20 cellular contexts compared by ENCODE assay signal in genomic region chr5:8340261-8340660, GRCh38.
A peak's percentile ranks its signal among the peaks of the same experiment; 100 is the strongest.
DNase-seq lines count a peak whose midpoint lies in the region; ATAC-seq lines count a peak whose summit lies in the region.
"Had no signal": no experiment of that assay in that cellular context is flagged by ENCODE, and none has a peak within 500 bp of the region (broad histone marks: within the 10 kb centered on the region; RNA-seq: fewer than 3 reads in every experiment).

No MANE protein-coding gene starts in this region.

- no peaks in the 10 kb centered on the region for H3K9me2 ChIP-seq in GM23248 (ENCODE audit: insufficient read depth)

- H3K27me3 ChIP-seq in GM23248 (replicated peaks; ENCODE audit: insufficient read depth), result no peaks in the 10 kb centered on the region

- DNase-seq in GM23248 (no peak), NCI-H69 (lab: John Stamatoyannopoulos, UW) (peak; percentile 32), globus pallidus (ENCODE audit: low spot score) (peak; percentile 34), substantia nigra (lab: John Stamatoyannopoulos, UW) (peak in 1 of 49 donors; percentile 6), T-helper 17 cell (no peak), immature natural killer cell (no peak)
- DNase-seq: activated B cell treated with CpG ODN at 0.5 μM for 24 hours; activated CD4-positive, alpha-beta T cell treated with anti-CD3 and anti-CD28 coated beads, Interleukin-2, amount 50 U/mL, for 48 hours; activated CD8-positive, alpha-beta memory T cell treated with anti-CD3 and anti-CD28 coated beads, Interleukin-2, amount 50 U/mL, for 48 hours; DMS79; glutamatergic neuron; GOT3; kidney; NCI-H1048; T-helper 9 cell had no signal

- no peak for ATAC-seq in T-helper 17 cell
- no peak for ATAC-seq in GM21619 (IDR thresholded peaks at IDR 0.05; ENCODE audit: unreplicated experiment)
- ATAC-seq: activated T-helper 17 cell treated with anti-CD3 and anti-CD28 coated beads, Interleukin-2, amount 50 U/mL, for 72 hours had no signal

- H4K20me1 ChIP-seq in GM23248 (ENCODE audit: insufficient read depth), result no peaks in the 10 kb centered on the region

- H3K4me1 Mint-ChIP-seq in T-helper 17 cell (no peaks in the 10 kb centered on the region), immature natural killer cell (no peaks in the 10 kb centered on the region)
- H3K4me1 Mint-ChIP-seq: activated B cell treated with CpG ODN at 0.5 μM for 24 hours; activated naive CD4-positive, alpha-beta T cell treated with anti-CD3 and anti-CD28 coated beads, Interleukin-2, amount 50 U/mL, for 24 hours; activated T-helper 17 cell treated with anti-CD3 and anti-CD28 coated beads, Interleukin-2, amount 50 U/mL, for 72 hours had no signal

- H3K27me3 Mint-ChIP-seq in T-helper 17 cell (no peaks in the 10 kb centered on the region), immature natural killer cell (ENCODE audit: low read depth in 3 of 3) (peaks cover 0 to 7% (median 0%) of the 10 kb centered on the region in 3 donors)
- H3K27me3 Mint-ChIP-seq: activated naive CD4-positive, alpha-beta T cell treated with anti-CD3 and anti-CD28 coated beads, Interleukin-2, amount 50 U/mL, for 24 hours; activated T-helper 17 cell treated with anti-CD3 and anti-CD28 coated beads, Interleukin-2, amount 50 U/mL, for 72 hours had no signal

- H3K36me3 ChIP-seq in GM23248 (ENCODE audit: low read depth), result no peaks in the 10 kb centered on the region

- no peaks in the 10 kb centered on the region for H3K9me3 ChIP-seq in GM23248 (ENCODE audit: low read depth)
- peaks cover 3% of the 10 kb centered on the region for H3K9me3 ChIP-seq in T-helper 17 cell (ENCODE audit: control insufficient read depth, low read length, poor library complexity, severe bottlenecking)

- 0 out of 2 replicates have a peak overlapping the region, but pooled peaks have one; percentile 38 for H3K4me3 ChIP-seq in GM23248
- H3K4me3 ChIP-seq: skin epidermis had no signal

- peak overlapping the region; percentile 68 for H3K4me2 ChIP-seq in GM23248 (ENCODE audit: unreplicated experiment)

- no peak overlapping the region for H3K27ac ChIP-seq in GM23248
- peak overlapping the region; percentile 16 for H3K27ac ChIP-seq in substantia nigra (ENCODE audit: low read depth, low read length, poor library complexity, severe bottlenecking)
- H3K27ac ChIP-seq: HL-60, skin epidermis had no signal

- WGBS in GM23248 (ENCODE audit: low coverage in 1 of 2, low lambda C conversion rate in 2 of 2, missing lambda C conversion rate in 2 of 2), 2 experiments, result 17 to 19% methylated on average over 3 of the region's 3 CpGs

- no peak overlapping the region for H2AFZ ChIP-seq in GM23248

- peaks cover 5 to 44% (median 13%) of the 10 kb centered on the region in 6 donors for H3K9me3 Mint-ChIP-seq in immature natural killer cell
- H3K9me3 Mint-ChIP-seq: activated B cell treated with CpG ODN at 0.5 μM for 24 hours; activated naive CD4-positive, alpha-beta T cell treated with anti-CD3 and anti-CD28 coated beads, Interleukin-2, amount 50 U/mL, for 24 hours had no signal

- H3F3A ChIP-seq in GM23248 (ENCODE audit: insufficient read depth), result no peaks in the 10 kb centered on the region

- H3K36me3 Mint-ChIP-seq in T-helper 17 cell (ENCODE audit: low read depth) (no peaks in the 10 kb centered on the region), immature natural killer cell (no peaks in the 10 kb centered on the region)
- H3K36me3 Mint-ChIP-seq: activated naive CD4-positive, alpha-beta T cell treated with anti-CD3 and anti-CD28 coated beads, Interleukin-2, amount 50 U/mL, for 24 hours had no signal

- H3K9ac ChIP-seq in GM23248, result no peak overlapping the region

- H3K4me1 ChIP-seq in GM23248 (ENCODE audit: insufficient read depth), result peaks cover 7% of the 10 kb centered on the region; the same call in 1 of the 2 replicates

- H3K27ac Mint-ChIP-seq in T-helper 17 cell (no peak overlapping the region), immature natural killer cell (no peak overlapping the region)
- H3K27ac Mint-ChIP-seq: activated B cell treated with CpG ODN at 0.5 μM for 24 hours; activated naive CD4-positive, alpha-beta T cell treated with anti-CD3 and anti-CD28 coated beads, Interleukin-2, amount 50 U/mL, for 24 hours; activated T-helper 17 cell treated with anti-CD3 and anti-CD28 coated beads, Interleukin-2, amount 50 U/mL, for 72 hours had no signal

- H3K4me3 Mint-ChIP-seq in T-helper 17 cell (no peak overlapping the region), immature natural killer cell (no peak overlapping the region)
- H3K4me3 Mint-ChIP-seq: activated B cell treated with CpG ODN at 0.5 μM for 24 hours; activated naive CD4-positive, alpha-beta T cell treated with anti-CD3 and anti-CD28 coated beads, Interleukin-2, amount 50 U/mL, for 24 hours; activated T-helper 17 cell treated with anti-CD3 and anti-CD28 coated beads, Interleukin-2, amount 50 U/mL, for 72 hours had no signal

- no peaks in the 10 kb centered on the region for H3K79me2 ChIP-seq in GM23248 (ENCODE audit: insufficient read depth)

- in situ Hi-C loops in GM23248 (cut with MboI), result no loop called here

Comparison
In these comparisons a context has a peak if more than half of its experiments do, and no peak if none do; other contexts are left out.
1. DNase-seq: peak in NCI-H69 (single experiment) and globus pallidus (single experiment); none in GM23248 (single experiment), T-helper 17 cell (0 of 3) and immature natural killer cell (0 of 3).